ENCODE assay signal across 6 cellular contexts in the genomic region with DNA sequence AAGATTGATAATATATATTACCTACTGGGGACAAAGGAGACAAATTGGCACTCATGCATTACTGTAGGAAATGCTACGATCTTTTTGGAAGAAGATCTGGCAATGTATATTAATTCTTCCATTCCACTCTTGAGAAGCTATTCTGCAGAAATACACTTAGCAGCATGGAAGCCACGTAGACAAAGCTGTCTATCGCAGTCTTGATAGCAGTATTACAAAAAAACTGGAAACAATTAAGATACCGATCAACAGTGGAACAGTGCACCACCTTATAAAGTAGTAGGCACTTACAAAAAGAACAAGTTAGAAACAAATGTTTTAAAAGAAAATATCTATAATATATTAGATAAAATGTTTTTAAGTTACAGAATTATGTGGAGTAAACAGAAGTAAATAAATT.
"Had no signal": no experiment of that assay in that cellular context is flagged by ENCODE, and none has a peak within 500 bp of the region (broad histone marks: within the 10 kb centered on the region; RNA-seq: fewer than 3 reads in every experiment).

No MANE protein-coding gene starts in this region.

- H3K4me3 ChIP-seq: K562 had no signal

- ATAC-seq: HepG2, K562 had no signal

- DNase-seq: IMR-90, KBM-7, KG1 had no signal

- H3K27ac ChIP-seq: HL-60 had no signal
